16 cellular contexts compared by ENCODE assay signal in the genomic region with DNA sequence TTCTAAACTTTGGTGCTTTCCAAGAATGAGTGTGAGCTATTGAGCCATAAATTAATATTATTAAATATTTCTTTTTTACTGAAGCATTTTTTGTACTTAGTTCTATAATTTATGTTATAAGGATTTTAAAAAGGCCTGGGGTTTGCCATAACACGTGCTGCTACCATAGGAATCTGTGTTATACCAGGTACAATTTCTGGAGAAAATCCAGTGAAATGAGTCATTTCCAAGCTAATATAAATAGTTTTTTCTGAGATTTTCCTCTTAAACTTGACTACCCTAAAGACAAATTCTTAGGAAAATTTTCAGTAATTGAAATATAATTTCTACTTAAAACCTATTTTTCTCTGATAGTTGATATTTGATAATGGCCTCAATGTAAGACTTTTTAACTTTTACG.
DNase-seq lines count a peak whose midpoint lies in the region; ATAC-seq, FAIRE-seq and TF ChIP-seq lines count a peak whose summit lies in the region.
"Had no signal": no experiment of that assay in that cellular context is flagged by ENCODE, and none has a peak within 500 bp of the region (broad histone marks: within the 10 kb centered on the region; RNA-seq: fewer than 3 reads in every experiment).

No MANE protein-coding gene starts in this region.

- no peaks in the 10 kb centered on the region for H3K27me3 ChIP-seq in bronchial epithelial cell (ENCODE audit: control insufficient read depth, insufficient read depth, low read length)
- no peaks in the 10 kb centered on the region for H3K27me3 ChIP-seq in foreskin keratinocyte
- no peaks in the 10 kb centered on the region; the same call in none of the 2 replicates for H3K27me3 ChIP-seq in HAP-1 (ENCODE audit: low read depth)
- H3K27me3 ChIP-seq in ascending aorta = no peaks in the 10 kb centered on the region

- peak; percentile 34 for ATAC-seq in foreskin keratinocyte
- no peak for ATAC-seq in HG03457 (IDR thresholded peaks at IDR 0.05; ENCODE audit: unreplicated experiment)

- H3K27ac ChIP-seq in foreskin keratinocyte (peak overlapping the region; percentile 19), ascending aorta (no peak overlapping the region)
- H3K27ac ChIP-seq: GM23248 had no signal

- intact Hi-C loops in ascending aorta (cut with DNase I) = no loop called here

- H3K9me3 ChIP-seq in HAP-1 = no peaks in the 10 kb centered on the region
- H3K9me3 ChIP-seq in ascending aorta = no peaks in the 10 kb centered on the region

- DNase-seq in A172 (ENCODE audit: low spot score) = peak; percentile 7
- peak; percentile 62 for DNase-seq in M059J (ENCODE audit: low read depth)
- DNase-seq in bronchial epithelial cell (ENCODE audit: low read depth) = peak; percentile 41
- peak in 1 of 2 donors; percentile 51 for DNase-seq in foreskin keratinocyte
- no peak for DNase-seq in HAP-1 (ENCODE audit: low spot score in 2 of 2)
- DNase-seq in ascending aorta (ENCODE audit: low spot score in 2 of 2) = no peak
- DNase-seq: 8988T; ACHN; C1 segment of cervical spinal cord; Calu3; CD4-positive, alpha-beta T cell; DMS 273 treated with DMSO at 0.1 percent for 48 hours; GM23248 had no signal

- H3K4me3 ChIP-seq in bronchial epithelial cell (ENCODE audit: low read depth, low read length) (no peak overlapping the region), HAP-1 (no peak overlapping the region), ascending aorta (no peak overlapping the region)
- H3K4me3 ChIP-seq: GM23248 had no signal

- H3K4me1 ChIP-seq in foreskin keratinocyte (peaks cover 7% of the 10 kb centered on the region), HAP-1 (no peaks in the 10 kb centered on the region), ascending aorta (no peaks in the 10 kb centered on the region)

- H3K36me3 ChIP-seq in bronchial epithelial cell (ENCODE audit: control insufficient read depth, insufficient read depth, low read length) (no peaks in the 10 kb centered on the region), HAP-1 (replicated peaks) (no peaks in the 10 kb centered on the region), ascending aorta (no peaks in the 10 kb centered on the region)

- no peak for TF ChIP-seq CTCF in bronchial epithelial cell (IDR thresholded peaks at IDR 0.05; ENCODE audit: insufficient read depth, low read length, severe bottlenecking)
- no peak for TF ChIP-seq CTCF in foreskin keratinocyte (conservative IDR thresholded peaks at IDR 0.05)
- no peak for TF ChIP-seq CTCF in ascending aorta (IDR thresholded peaks at IDR 0.05)

- in situ Hi-C loops in HAP-1 (cut with MboI; ENCODE audit: low sequenced_read_pairs) = no loop called here

- FAIRE-seq in bronchial epithelial cell (lab: Jason Lieb, UNC) = no peak
- FAIRE-seq: GM12891, H54 had no signal

Comparison
In these comparisons a context has a peak if more than half of its experiments do, and no peak if none do; other contexts are left out.
1. DNase-seq: peak in A172 (single experiment), M059J (single experiment) and bronchial epithelial cell (single experiment); none in HAP-1 (0 of 2) and ascending aorta (0 of 2).